ENCODE assay signal across 1 cellular context in genomic region chr16:75238853-75239371, GRCh38.
A peak's percentile ranks its signal among the peaks of the same experiment; 100 is the strongest.
TF ChIP-seq lines count a peak whose summit lies in the region.

No MANE protein-coding gene starts in this region.

TF ChIP-seq in H1, 55 proteins besides CTCF, POLR2A, EP300 and RAD21:
- TF ChIP-seq MAFK (IDR thresholded peaks at IDR 0.05; ENCODE audit: low read depth, low read length) (0 out of 2 replicates have a peak, but pooled peaks have one; percentile 10), EGR1 (IDR thresholded peaks at IDR 0.05; ENCODE audit: borderline replicate concordance, low read depth, low read length) (no peak), USF2 (IDR thresholded peaks at IDR 0.05; ENCODE audit: low read length) (no peak), GTF2F1 (IDR thresholded peaks at IDR 0.05; ENCODE audit: borderline replicate concordance, low read depth, low read length) (no peak), BCL11A (IDR thresholded peaks at IDR 0.05; ENCODE audit: low read depth in 2 of 2, low read length in 2 of 2) (no peak)
